Comparison of ENCODE assay signal across 19 cellular contexts in genomic region chr18:73683618-73684238, GRCh38.
A peak's percentile ranks its signal among the peaks of the same experiment; 100 is the strongest.
DNase-seq lines count a peak whose midpoint lies in the region; ATAC-seq and TF ChIP-seq lines count a peak whose summit lies in the region.
"Had no signal": no experiment of that assay in that cellular context is flagged by ENCODE, and none has a peak within 500 bp of the region (broad histone marks: within the 10 kb centered on the region; RNA-seq: fewer than 3 reads in every experiment).

No MANE protein-coding gene starts in this region.

- TF ChIP-seq CTCF in RWPE2 (IDR thresholded peaks at IDR 0.05; ENCODE audit: poor library complexity, severe bottlenecking) (no peak), Peyer's patch (IDR thresholded peaks at IDR 0.05) (no peak)

- H4K20me1 ChIP-seq in GM23248 (ENCODE audit: insufficient read depth) = no peaks in the 10 kb centered on the region
- H4K20me1 ChIP-seq: BLaER1 had no signal

- no peaks in the 10 kb centered on the region for H3K9me2 ChIP-seq in GM23248 (ENCODE audit: insufficient read depth)

- in situ Hi-C loops in GM23248 (cut with MboI) = no loop called here

- peaks cover 14% of the 10 kb centered on the region; the same call in 1 of the 2 replicates for H3K4me1 ChIP-seq in GM23248 (ENCODE audit: insufficient read depth)
- H3K4me1 ChIP-seq in RWPE2 (ENCODE audit: insufficient read depth, poor library complexity, severe bottlenecking) = peaks cover 46% of the 10 kb centered on the region
- no peaks in the 10 kb centered on the region for H3K4me1 ChIP-seq in Peyer's patch
- H3K4me1 ChIP-seq: colonic mucosa, SJCRH30, stomach had no signal

- H3K9me3 ChIP-seq in GM23248 (ENCODE audit: low read depth) (no peaks in the 10 kb centered on the region), RWPE2 (ENCODE audit: severe bottlenecking) (no peaks in the 10 kb centered on the region), Peyer's patch (no peaks in the 10 kb centered on the region)
- H3K9me3 ChIP-seq: BLaER1, colonic mucosa, SJCRH30, stomach had no signal

- intact Hi-C loops in Right ventricle myocardium superior (cut with DNase I) = no loop called here

- no peak for TF ChIP-seq POLR2A in Peyer's patch (IDR thresholded peaks at IDR 0.05)

- 60 to 67% methylated on average over 6 of the region's 6 CpGs for WGBS in GM23248 (ENCODE audit: low coverage in 1 of 2, low lambda C conversion rate in 2 of 2, missing lambda C conversion rate in 2 of 2), 2 experiments

- H3K27ac ChIP-seq in GM23248 (no peak overlapping the region), RWPE2 (ENCODE audit: poor library complexity, severe bottlenecking) (no peak overlapping the region), Peyer's patch (no peak overlapping the region)
- H3K27ac ChIP-seq: BLaER1, colonic mucosa, SJCRH30, stomach had no signal

- peaks cover 5% of the 10 kb centered on the region; the same call in 1 of the 2 replicates for H3F3A ChIP-seq in GM23248 (ENCODE audit: insufficient read depth)

- no peak overlapping the region for H3K4me3 ChIP-seq in GM23248
- H3K4me3 ChIP-seq in RWPE2 (ENCODE audit: severe bottlenecking) = no peak overlapping the region
- H3K4me3 ChIP-seq in Peyer's patch = no peak overlapping the region
- H3K4me3 ChIP-seq: BLaER1, colonic mucosa, SJCRH30, stomach had no signal

- peak; percentile 3 for DNase-seq in AG08395 (ENCODE audit: low spot score)
- peak; percentile 39 for DNase-seq in GM23248
- DNase-seq in RWPE2 (ENCODE audit: low spot score) = no peak
- peak; percentile 59 for DNase-seq in fibroblast of gingiva (ENCODE audit: low read depth)
- no peak for DNase-seq in Peyer's patch
- no peak for DNase-seq in Right ventricle myocardium superior
- DNase-seq in activated CD8-positive, alpha-beta memory T cell treated with anti-CD3 and anti-CD28 coated beads for 24 hours = no peak
- no peak for DNase-seq in stimulated activated CD4-positive, alpha-beta T cell treated with anti-CD3 and anti-CD28 coated beads, Interleukin-2, amount 100 ng/mL, for 24 hours
- DNase-seq: activated CD4-positive, alpha-beta memory T cell treated with anti-CD3 and anti-CD28 coated beads for 36 hours; activated naive CD4-positive, alpha-beta T cell treated with anti-CD3 and anti-CD28 coated beads, Interleukin-2, amount 50 U/mL, for 16 hours; colonic mucosa; DMS 273 treated with DMSO at 0.1 percent for 48 hours; left colon; natural killer cell; NCI-H1417 treated with DMSO at 0.1 percent for 48 hours; NCI-H526 treated with DMSO at 0.1 percent for 48 hours; SJCRH30; stomach had no signal

- no peaks in the 10 kb centered on the region for H3K79me2 ChIP-seq in GM23248 (ENCODE audit: insufficient read depth)

- no peaks in the 10 kb centered on the region for H3K27me3 ChIP-seq in GM23248 (replicated peaks; ENCODE audit: insufficient read depth)
- H3K27me3 ChIP-seq in RWPE2 (ENCODE audit: insufficient read depth, poor library complexity, severe bottlenecking) = no peaks in the 10 kb centered on the region
- H3K27me3 ChIP-seq in Peyer's patch = no peaks in the 10 kb centered on the region
- H3K27me3 ChIP-seq: BLaER1, colonic mucosa, SJCRH30, stomach had no signal

- H3K9ac ChIP-seq in GM23248 = no peak overlapping the region
- H3K9ac ChIP-seq: BLaER1 had no signal

- peak; percentile 43; the same call in 1 of the 3 replicates for ATAC-seq in RWPE2 (ENCODE audit: low read depth)
- ATAC-seq in Right ventricle myocardium superior (ENCODE audit: poor library complexity) = no peak
- ATAC-seq: left colon, natural killer cell had no signal

- no peak overlapping the region for H3K4me2 ChIP-seq in GM23248 (ENCODE audit: unreplicated experiment)
- H3K4me2 ChIP-seq: BLaER1 had no signal

- H2AFZ ChIP-seq in GM23248 = no peak overlapping the region

- no peaks in the 10 kb centered on the region for H3K36me3 ChIP-seq in GM23248 (ENCODE audit: low read depth)
- H3K36me3 ChIP-seq in RWPE2 (ENCODE audit: low read depth) = no peaks in the 10 kb centered on the region
- H3K36me3 ChIP-seq in Peyer's patch = no peaks in the 10 kb centered on the region
- H3K36me3 ChIP-seq: BLaER1, colonic mucosa, SJCRH30, stomach had no signal

Comparison
In these comparisons a context has a peak if more than half of its experiments do, and no peak if none do; other contexts are left out.
1. DNase-seq: peak in AG08395 (single experiment), GM23248 (single experiment) and fibroblast of gingiva (single experiment); none in RWPE2 (single experiment), Peyer's patch (0 of 3), Right ventricle myocardium superior (single experiment), activated CD8-positive, alpha-beta memory T cell treated with anti-CD3 and anti-CD28 coated beads for 24 hours (single experiment) and stimulated activated CD4-positive, alpha-beta T cell treated with anti-CD3 and anti-CD28 coated beads, Interleukin-2, amount 100 ng/mL, for 24 hours (0 of 2).